Comparison of ENCODE assay signal across 19 cellular contexts in the genomic region with DNA sequence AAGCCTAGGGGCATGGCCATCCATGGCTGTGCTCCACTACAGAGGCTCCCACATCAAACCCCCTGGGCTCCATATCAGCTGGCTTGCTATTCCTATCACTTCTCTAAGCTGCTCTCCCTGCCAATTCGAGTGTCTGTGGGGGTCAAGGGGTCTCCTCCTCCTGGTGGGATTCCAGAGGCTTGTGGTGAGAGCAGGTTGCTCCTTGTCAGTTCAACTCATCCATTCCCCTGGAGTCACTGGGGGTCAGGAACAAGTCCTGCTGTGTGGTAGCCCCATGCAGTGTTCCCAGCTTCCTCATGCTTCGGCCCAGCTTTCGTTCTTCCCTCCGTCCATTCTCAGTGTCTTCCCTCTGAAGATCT.
"Had no signal": no experiment of that assay in that cellular context is flagged by ENCODE, and none has a peak within 500 bp of the region (broad histone marks: within the 10 kb centered on the region; RNA-seq: fewer than 3 reads in every experiment).

No MANE protein-coding gene starts in this region.

- H3K4me1 ChIP-seq: body of pancreas, uterus had no signal

- H3K4me1 Mint-ChIP-seq: memory B cell; stimulated activated naive B cell treated with anti-CD40 and anti-IgM and Interleukin-4, amounts not matched to agents 10 μg/mL and 1 μg/mL and 100 μg/mL, for 72 hours had no signal

- H3K27me3 ChIP-seq: body of pancreas, uterus had no signal

- H3K27ac ChIP-seq: body of pancreas, epithelial cell of prostate, transverse colon, uterus, WERI-Rb-1 had no signal

- H3K36me3 Mint-ChIP-seq: activated naive CD4-positive, alpha-beta T cell treated with anti-CD3 and anti-CD28 coated beads, Interleukin-2, amount 10 ng/mL, durations not matched to agents 7 days and 5 days; memory B cell; stimulated activated naive B cell treated with anti-CD40 and anti-IgM and Interleukin-4, amounts not matched to agents 10 μg/mL and 1 μg/mL and 100 μg/mL, for 72 hours had no signal

- ATAC-seq: body of pancreas; sciatic nerve; stimulated activated naive B cell treated with anti-CD40 and anti-IgM and Interleukin-4, amounts not matched to agents 10 μg/mL and 1 μg/mL and 100 μg/mL, for 72 hours had no signal

- H3K4me3 Mint-ChIP-seq: activated naive CD4-positive, alpha-beta T cell treated with anti-CD3 and anti-CD28 coated beads, Interleukin-2, amount 10 ng/mL, durations not matched to agents 7 days and 5 days; memory B cell; nephron; stimulated activated naive B cell treated with anti-CD40 and anti-IgM and Interleukin-4, amounts not matched to agents 10 μg/mL and 1 μg/mL and 100 μg/mL, for 72 hours had no signal

- H3K4me3 ChIP-seq: body of pancreas, transverse colon, uterus had no signal

- H3K27ac Mint-ChIP-seq: activated naive CD4-positive, alpha-beta T cell treated with anti-CD3 and anti-CD28 coated beads, Interleukin-2, amount 10 ng/mL, durations not matched to agents 7 days and 5 days; memory B cell; stimulated activated naive B cell treated with anti-CD40 and anti-IgM and Interleukin-4, amounts not matched to agents 10 μg/mL and 1 μg/mL and 100 μg/mL, for 72 hours had no signal

- H3K9me3 ChIP-seq: body of pancreas, uterus had no signal

- DNase-seq: activated CD4-positive, alpha-beta T cell treated with anti-CD3 and anti-CD28 coated beads for 1 hour; activated CD4-positive, alpha-beta T cell treated with anti-CD3 and anti-CD28 coated beads, Interleukin-2, amount 50 U/mL, for 1 hour; activated effector memory CD4-positive, alpha-beta T cell treated with anti-CD3 and anti-CD28 coated beads, Interleukin-2, amount 50 U/mL, for 16 hours; activated naive CD4-positive, alpha-beta T cell treated with anti-CD3 and anti-CD28 coated beads, Interleukin-2, amount 10 ng/mL, durations not matched to agents 7 days and 5 days; activated T-cell treated with anti-CD3 and anti-CD28 coated beads for 4 hours; anterior cingulate cortex; body of pancreas; posterior cingulate gyrus; stimulated activated CD4-positive, alpha-beta T cell treated with anti-CD3 and anti-CD28 coated beads, Interleukin-2, amount 100 ng/mL, for 48 hours; stimulated activated CD8-positive, alpha-beta memory T cell treated with anti-CD3 and anti-CD28 coated beads, Interleukin-4, amount 100 ng/mL, for 48 hours; stimulated activated naive B cell treated with anti-CD40 and anti-IgM and Interleukin-4, amounts not matched to agents 10 μg/mL and 1 μg/mL and 100 μg/mL, for 72 hours; T-helper 1 cell; transverse colon; uterus; WERI-Rb-1 had no signal

- H3K36me3 ChIP-seq: transverse colon, uterus, WERI-Rb-1 had no signal

- H3K9me3 Mint-ChIP-seq: activated naive CD4-positive, alpha-beta T cell treated with anti-CD3 and anti-CD28 coated beads, Interleukin-2, amount 10 ng/mL, durations not matched to agents 7 days and 5 days had no signal
